In the genomic region with DNA sequence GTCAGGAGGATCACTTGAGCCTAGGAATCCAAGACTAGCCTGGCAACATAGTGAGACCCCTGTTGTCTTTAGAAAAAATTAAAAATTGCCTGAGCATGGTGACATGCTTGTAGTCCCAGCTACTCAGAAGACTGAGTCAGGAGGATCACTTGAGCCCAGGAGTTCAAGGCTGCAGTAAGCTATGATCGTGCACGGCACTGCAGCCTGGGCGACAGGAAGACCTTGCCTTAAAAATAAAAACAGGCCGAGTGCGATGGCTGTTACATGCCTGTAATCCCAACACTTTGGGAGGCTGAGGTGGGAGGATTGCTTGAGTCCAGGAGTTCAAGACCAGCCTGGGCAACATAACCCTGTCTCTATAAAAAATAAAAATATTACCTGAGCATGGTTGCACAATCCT, we compare ENCODE assay signal across 3 cellular contexts.
"Had no signal": no experiment of that assay in that cellular context is flagged by ENCODE, and none has a peak within 500 bp of the region (broad histone marks: within the 10 kb centered on the region; RNA-seq: fewer than 3 reads in every experiment).

No MANE protein-coding gene starts in this region.

- DNase-seq: GDM1, GF-D8 had no signal

- ATAC-seq: GM12878 had no signal

- H3K4me3 ChIP-seq: GM12878 had no signal
